In genomic region chr1:93636712-93637111, GRCh38 we compare ENCODE assay signal across 25 cellular contexts. TPM values are rescaled to one million over a fixed set of nuclear protein-coding genes. Genes with fewer than 3 reads are reported as not detected.
DNase-seq lines count a peak whose midpoint lies in the region; ATAC-seq, FAIRE-seq and TF ChIP-seq lines count a peak whose summit lies in the region.
"Had no signal": no experiment of that assay in that cellular context is flagged by ENCODE, and none has a peak within 500 bp of the region (broad histone marks: within the 10 kb centered on the region; RNA-seq: fewer than 3 reads in every experiment).

No MANE protein-coding gene starts in this region.

- H3K4me1 ChIP-seq in left ventricle myocardium inferior (peaks cover 26% of the 10 kb centered on the region), heart right ventricle (peaks cover 0 to 26% (median 10%) of the 10 kb centered on the region in 9 donors), endodermal cell (ENCODE audit: control insufficient read depth, insufficient read depth, low read length) (no peaks in the 10 kb centered on the region), neuronal stem cell (ENCODE audit: control insufficient read depth in 2 of 2, insufficient read depth in 1 of 2, low read depth in 1 of 2, low read length in 2 of 2) (peaks cover 15 to 21% of the 10 kb centered on the region in 2 donors), vagina (no peaks in the 10 kb centered on the region), kidney (ENCODE audit: control insufficient read depth in 1 of 2, insufficient read depth in 1 of 2, low read depth in 1 of 2, low read length in 2 of 2) (peaks cover 7 to 8% of the 10 kb centered on the region in 2 donors), body of pancreas (peaks cover 5% of the 10 kb centered on the region)
- H3K4me1 ChIP-seq: pancreas, Peyer's patch had no signal

- no peak overlapping the region for H3K4ac ChIP-seq in neuronal stem cell (ENCODE audit: low read length)

- peaks cover 89% of the 10 kb centered on the region for H3K36me3 Mint-ChIP-seq in endodermal cell (ENCODE audit: low read depth)
- H3K36me3 Mint-ChIP-seq: activated CD4-positive, alpha-beta memory T cell treated with anti-CD3 and anti-CD28 coated beads for 36 hours; activated naive CD8-positive, alpha-beta T cell treated with anti-CD3 and anti-CD28 coated beads, Interleukin-2, amount 10 ng/mL, durations not matched to agents 7 days and 5 days; CD8-positive, alpha-beta T cell; naive thymus-derived CD4-positive, alpha-beta T cell had no signal

- peaks cover 2% of the 10 kb centered on the region for H3K79me1 ChIP-seq in neuronal stem cell (ENCODE audit: low read depth, low read length)

- H3K9me3 ChIP-seq in left ventricle myocardium inferior (replicated peaks) (no peaks in the 10 kb centered on the region), heart right ventricle (no peaks in the 10 kb centered on the region), endodermal cell (ENCODE audit: control insufficient read depth, low read length) (peaks cover 32% of the 10 kb centered on the region), neuronal stem cell (replicated peaks in 1 of 2; ENCODE audit: control insufficient read depth in 2 of 2, insufficient read depth in 1 of 2, low read depth in 1 of 2, low read length in 2 of 2) (peaks cover 0 to 18% of the 10 kb centered on the region in 2 donors), vagina (no peaks in the 10 kb centered on the region), kidney (ENCODE audit: control insufficient read depth in 1 of 2, low read length in 2 of 2) (no peaks in the 10 kb centered on the region), body of pancreas (no peaks in the 10 kb centered on the region)
- H3K9me3 ChIP-seq: pancreas, Peyer's patch had no signal

- H2BK5ac ChIP-seq in neuronal stem cell (ENCODE audit: low read length): no peak overlapping the region

- no peak overlapping the region for H3K9ac ChIP-seq in endodermal cell (ENCODE audit: extremely low read depth, low read length, poor library complexity, severe bottlenecking)
- no peak overlapping the region for H3K9ac ChIP-seq in neuronal stem cell (ENCODE audit: low read depth, low read length, poor library complexity)
- no peak overlapping the region for H3K9ac ChIP-seq in kidney (ENCODE audit: low read length in 2 of 2)
- H3K9ac ChIP-seq: GM23248 had no signal

- ATAC-seq in heart right ventricle (no peak), body of pancreas (no peak)
- ATAC-seq: activated CD4-positive, CD25-positive, alpha-beta regulatory T cell treated with anti-CD3 and anti-CD28 coated beads, Interleukin-2, amount 50 U/mL, for 24 hours; CD8-positive, alpha-beta T cell; naive thymus-derived CD4-positive, alpha-beta T cell; pancreas had no signal

- intact Hi-C loops in left ventricle myocardium inferior (cut with micrococcal nuclease) (loop anchor here (10.0 kb wide), 1 partner anchor 48 kb away; the partner anchor contains the start of gene BCAR3), heart right ventricle (cut with DNase I) (loop anchor here in 4 of 10 donors (5.0 to 10.0 kb wide), 5 partner anchors 41 to 332 kb away; partner anchors contain the start of gene BCAR3 (in 2 of the 4)), vagina (cut with DNase I) (no loop called here), kidney (cut with DNase I) (no loop called here), body of pancreas (cut with DNase I) (no loop called here)

- H3K23ac ChIP-seq in neuronal stem cell (ENCODE audit: low read depth, low read length, poor library complexity): no peak overlapping the region

- no peaks in the 10 kb centered on the region for H3K27me3 Mint-ChIP-seq in endodermal cell (ENCODE audit: insufficient read depth)
- H3K27me3 Mint-ChIP-seq: activated CD4-positive, alpha-beta memory T cell treated with anti-CD3 and anti-CD28 coated beads for 36 hours; activated naive CD8-positive, alpha-beta T cell treated with anti-CD3 and anti-CD28 coated beads, Interleukin-2, amount 10 ng/mL, durations not matched to agents 7 days and 5 days; naive thymus-derived CD4-positive, alpha-beta T cell; type B pancreatic cell had no signal

- no peak overlapping the region for H2BK12ac ChIP-seq in neuronal stem cell (ENCODE audit: low read length)

- WGBS in heart right ventricle, 2 donors: 93 to 99% methylated on average over 3 of the region's 3 CpGs
- 94 to 96% methylated on average over 2 to 3 of the region's 3 CpGs for WGBS in endodermal cell (ENCODE audit: insufficient coverage in 1 of 2, insufficient read length in 1 of 2), 2 experiments
- no CpG with 5 or more reads among the region's 3 CpGs for WGBS in neuronal stem cell (ENCODE audit: extremely low coverage in 2 of 2, insufficient read length in 2 of 2, insufficient replicate concordance in 1 of 2), 2 donors
- 93 to 97% methylated on average over 3 of the region's 3 CpGs for WGBS in body of pancreas, 2 donors

- TF ChIP-seq CTCF in left ventricle myocardium inferior (IDR thresholded peaks at IDR 0.05; ENCODE audit: borderline replicate concordance) (no peak), heart right ventricle (IDR thresholded peaks at IDR 0.05) (no peak), endodermal cell (conservative IDR thresholded peaks at IDR 0.05) (no peak), vagina (IDR thresholded peaks at IDR 0.05) (no peak), kidney (IDR thresholded peaks at IDR 0.05; ENCODE audit: borderline replicate concordance, extremely low read depth, insufficient read depth) (no peak), body of pancreas (IDR thresholded peaks at IDR 0.05) (no peak)

- no peak overlapping the region for H2BK15ac ChIP-seq in neuronal stem cell (ENCODE audit: low read length)

- no peak for DNase-seq in left ventricle myocardium inferior
- DNase-seq in heart right ventricle: no peak
- DNase-seq in endodermal cell: no peak
- DNase-seq in neuronal stem cell (ENCODE audit: low spot score): no peak
- no peak for DNase-seq in vagina (ENCODE audit: extremely low spot score in 2 of 2)
- DNase-seq in kidney: no peak
- DNase-seq in body of pancreas: no peak
- no peak for DNase-seq in NK-92 treated with Interleukin-12 subunit alpha and Interleukin-12 subunit beta, amount 100 ng/mL, for 24 hours (lab: John Stamatoyannopoulos, UW)
- DNase-seq: 8988T; activated CD4-positive, alpha-beta memory T cell treated with anti-CD3 and anti-CD28 coated beads for 36 hours; activated effector memory CD4-positive, alpha-beta T cell treated with Interleukin-2 at 50 U/mL for 16 hours; activated naive CD8-positive, alpha-beta T cell treated with anti-CD3 and anti-CD28 coated beads, Interleukin-2, amount 10 ng/mL, durations not matched to agents 7 days and 5 days; glutamatergic neuron; GM23248; left cardiac atrium; naive thymus-derived CD4-positive, alpha-beta T cell; NCI-H1694; NCI-H2171 treated with DMSO at 0.1 percent for 48 hours; NCI-H524; pancreas; Peyer's patch; stimulated activated naive CD4-positive, alpha-beta T cell treated with Interleukin-2 at 50 U/mL for 16 hours had no signal

- TF ChIP-seq POLR2A in vagina (IDR thresholded peaks at IDR 0.05) (no peak), body of pancreas (IDR thresholded peaks at IDR 0.05) (no peak)

- H3K4me2 ChIP-seq in neuronal stem cell (ENCODE audit: insufficient read depth, low read length, poor library complexity, severe bottlenecking): no peak overlapping the region

- no peaks in the 10 kb centered on the region for H3K9me3 Mint-ChIP-seq in endodermal cell
- H3K9me3 Mint-ChIP-seq: activated CD4-positive, alpha-beta memory T cell treated with anti-CD3 and anti-CD28 coated beads for 36 hours; activated naive CD8-positive, alpha-beta T cell treated with anti-CD3 and anti-CD28 coated beads, Interleukin-2, amount 10 ng/mL, durations not matched to agents 7 days and 5 days; CD8-positive, alpha-beta T cell had no signal

- H3K27ac Mint-ChIP-seq in endodermal cell: peak overlapping the region; percentile 86
- H3K27ac Mint-ChIP-seq: activated CD4-positive, alpha-beta memory T cell treated with anti-CD3 and anti-CD28 coated beads for 36 hours; activated naive CD8-positive, alpha-beta T cell treated with anti-CD3 and anti-CD28 coated beads, Interleukin-2, amount 10 ng/mL, durations not matched to agents 7 days and 5 days; CD8-positive, alpha-beta T cell; naive thymus-derived CD4-positive, alpha-beta T cell had no signal

- H3K4me3 ChIP-seq in left ventricle myocardium inferior (no peak overlapping the region), heart right ventricle (no peak overlapping the region), endodermal cell (ENCODE audit: low read length) (no peak overlapping the region), neuronal stem cell (ENCODE audit: low read length in 2 of 2) (no peak overlapping the region), vagina (no peak overlapping the region), kidney (ENCODE audit: low read length in 2 of 2) (no peak overlapping the region), body of pancreas (no peak overlapping the region)
- H3K4me3 ChIP-seq: GM23248, pancreas, Peyer's patch had no signal

- H3K36me3 ChIP-seq in left ventricle myocardium inferior: peaks cover 15% of the 10 kb centered on the region
- peaks cover 0 to 21% (median 0%) of the 10 kb centered on the region in 9 donors for H3K36me3 ChIP-seq in heart right ventricle
- peaks cover 90% of the 10 kb centered on the region for H3K36me3 ChIP-seq in endodermal cell (ENCODE audit: control insufficient read depth, insufficient read depth, low read length)
- peaks cover 4 to 52% of the 10 kb centered on the region in 2 donors for H3K36me3 ChIP-seq in neuronal stem cell (replicated peaks in 1 of 2; ENCODE audit: control insufficient read depth in 2 of 2, insufficient read depth in 2 of 2, low read length in 2 of 2)
- H3K36me3 ChIP-seq in vagina: no peaks in the 10 kb centered on the region
- no peaks in the 10 kb centered on the region for H3K36me3 ChIP-seq in kidney (ENCODE audit: control insufficient read depth in 1 of 2, insufficient read depth in 2 of 2, low read length in 2 of 2)
- no peaks in the 10 kb centered on the region for H3K36me3 ChIP-seq in body of pancreas (replicated peaks in 1 of 2; ENCODE audit: insufficient read depth in 1 of 2, low read depth in 2 of 2)
- H3K36me3 ChIP-seq: pancreas, Peyer's patch had no signal

- H3K4me3 Mint-ChIP-seq in endodermal cell: no peak overlapping the region
- H3K4me3 Mint-ChIP-seq: activated CD4-positive, alpha-beta memory T cell treated with anti-CD3 and anti-CD28 coated beads for 36 hours; activated naive CD8-positive, alpha-beta T cell treated with anti-CD3 and anti-CD28 coated beads, Interleukin-2, amount 10 ng/mL, durations not matched to agents 7 days and 5 days; CD8-positive, alpha-beta T cell; naive thymus-derived CD4-positive, alpha-beta T cell; type B pancreatic cell had no signal

- no peak overlapping the region for H2BK120ac ChIP-seq in neuronal stem cell (ENCODE audit: low read depth, low read length)

- H2AK5ac ChIP-seq in neuronal stem cell (ENCODE audit: low read depth, low read length): no peak overlapping the region

- no peak overlapping the region for H3K18ac ChIP-seq in neuronal stem cell (ENCODE audit: low read length)

- FAIRE-seq in kidney (lab: Jason Lieb, UNC): no peak
- FAIRE-seq: pancreas had no signal

- H4K8ac ChIP-seq in neuronal stem cell (ENCODE audit: low read depth, low read length): no peak overlapping the region

- no peaks in the 10 kb centered on the region for H3K27me3 ChIP-seq in left ventricle myocardium inferior (ENCODE audit: low read depth)
- no peaks in the 10 kb centered on the region for H3K27me3 ChIP-seq in heart right ventricle
- no peaks in the 10 kb centered on the region for H3K27me3 ChIP-seq in endodermal cell (ENCODE audit: control insufficient read depth, insufficient read depth, low read length, poor library complexity, severe bottlenecking)
- no peaks in the 10 kb centered on the region for H3K27me3 ChIP-seq in neuronal stem cell (ENCODE audit: control insufficient read depth in 3 of 3, insufficient read depth in 3 of 3, low read depth in 1 of 3, low read length in 3 of 3)
- no peaks in the 10 kb centered on the region for H3K27me3 ChIP-seq in vagina
- no peaks in the 10 kb centered on the region for H3K27me3 ChIP-seq in body of pancreas
- H3K27me3 ChIP-seq: pancreas, Peyer's patch had no signal

- H3K27ac ChIP-seq in left ventricle myocardium inferior (replicated peaks) (peak overlapping the region; percentile 66), heart right ventricle (peak overlapping the region in 5 of 10 donors; percentile 43 to 61 (median 55)), endodermal cell (ENCODE audit: low read depth, low read length) (peak overlapping the region; percentile 94), neuronal stem cell (replicated peaks; ENCODE audit: low read length) (peak overlapping the region; percentile 62), vagina (peak overlapping the region; percentile 30), kidney (ENCODE audit: low read depth in 2 of 2, low read length in 2 of 2) (no peak overlapping the region), body of pancreas (no peak overlapping the region)
- H3K27ac ChIP-seq: GM23248, pancreas had no signal

- H3K14ac ChIP-seq in neuronal stem cell (ENCODE audit: low read length): no peak overlapping the region

- no peak overlapping the region for H4K91ac ChIP-seq in neuronal stem cell (ENCODE audit: low read depth, low read length, poor library complexity)

- H3K4me1 Mint-ChIP-seq in endodermal cell: peaks cover 5% of the 10 kb centered on the region
- H3K4me1 Mint-ChIP-seq: activated naive CD8-positive, alpha-beta T cell treated with anti-CD3 and anti-CD28 coated beads, Interleukin-2, amount 10 ng/mL, durations not matched to agents 7 days and 5 days; naive thymus-derived CD4-positive, alpha-beta T cell had no signal

- no peak overlapping the region for H2AFZ ChIP-seq in neuronal stem cell (ENCODE audit: low read length)
- H2AFZ ChIP-seq: GM23248 had no signal

RNA-seq across cellular contexts. Expression of gene BCAR3, which starts 44.9 kb away (rescaled TPM):
- total RNA-seq in left ventricle myocardium inferior: 23.5 TPM
- total RNA-seq in heart right ventricle: 10 to 100 TPM in 9 of 10 donors, 1 to 10 TPM in 1; 8.3 to 36.0 (median 16.7) TPM
- polyA plus RNA-seq in heart right ventricle: 10 to 100 TPM in 1 of 2 donors, 1 to 10 TPM in 1; 6.6 to 10.6 TPM
- total RNA-seq in endodermal cell: 10 to 100 TPM; 32.7 to 48.7 TPM
- 23.9 TPM for polyA plus RNA-seq in endodermal cell (2013, experiment 1 of 2)
- 30.7 TPM for polyA plus RNA-seq in endodermal cell (2013, experiment 2 of 2)
- 15.9 TPM for polyA plus RNA-seq in neuronal stem cell (2013, experiment 1 of 2)
- 16.0 TPM for polyA plus RNA-seq in neuronal stem cell (2013, experiment 2 of 2)
- 22.8 TPM for total RNA-seq in vagina
- total RNA-seq in kidney: 25.4 TPM
- polyA plus RNA-seq in kidney (ENCODE audit: insufficient read depth, low read depth, low replicate concordance): 28.4 TPM
- 10 to 100 TPM in 1 of 2 donors, 1 to 10 TPM in 1; 7.9 to 10.9 TPM for total RNA-seq in body of pancreas

Comparison
In these comparisons a context has a peak if more than half of its experiments do, and no peak if none do; other contexts are left out.
1. H3K27ac ChIP-seq: peak in left ventricle myocardium inferior (single experiment), endodermal cell (single experiment), neuronal stem cell (single experiment) and vagina (single experiment); none in kidney (0 of 2) and body of pancreas (0 of 4).